28 cellular contexts compared by ENCODE assay signal in genomic region chr17:6551356-6551755, GRCh38. TPM values are rescaled to one million over a fixed set of nuclear protein-coding genes. Genes with fewer than 3 reads are reported as not detected.
A peak's percentile ranks its signal among the peaks of the same experiment; 100 is the strongest.
DNase-seq lines count a peak whose midpoint lies in the region; ATAC-seq and TF ChIP-seq lines count a peak whose summit lies in the region.
"Had no signal": no experiment of that assay in that cellular context is flagged by ENCODE, and none has a peak within 500 bp of the region (broad histone marks: within the 10 kb centered on the region; RNA-seq: fewer than 3 reads in every experiment).

No MANE protein-coding gene starts in this region.

- H3K4me3 ChIP-seq in colonic mucosa: no peak overlapping the region
- H3K4me3 ChIP-seq in left lung: no peak overlapping the region
- no peak overlapping the region for H3K4me3 ChIP-seq in thyroid gland (replicated peaks in 1 of 3)
- H3K4me3 ChIP-seq: body of pancreas, dorsolateral prefrontal cortex, right atrium auricular region, tibial nerve had no signal

- H3K4me1 ChIP-seq in colonic mucosa (peaks cover 9% of the 10 kb centered on the region), left lung (peaks cover 4 to 28% of the 10 kb centered on the region in 2 donors), thyroid gland (peaks cover 24 to 44% of the 10 kb centered on the region in 2 donors)
- H3K4me1 ChIP-seq: parathyroid adenoma had no signal

- H3K27me3 ChIP-seq in colonic mucosa (peaks cover 4% of the 10 kb centered on the region), left lung (peaks cover 15 to 31% of the 10 kb centered on the region in 2 donors), thyroid gland (no peaks in the 10 kb centered on the region)
- H3K27me3 ChIP-seq: body of pancreas had no signal

- H3K27ac ChIP-seq in colonic mucosa (peak overlapping the region; percentile 74), left lung (peak overlapping the region; percentile 71 to 72), thyroid gland (peak overlapping the region; percentile 77 to 95 (median 81))
- H3K27ac ChIP-seq: parathyroid adenoma, right atrium auricular region, tibial nerve had no signal

- H3K4me1 Mint-ChIP-seq in stimulated activated naive B cell treated with anti-CD40 and anti-IgM and Interleukin-4, amounts not matched to agents 10 μg/mL and 1 μg/mL and 100 μg/mL, for 72 hours: peaks cover 19 to 27% of the 10 kb centered on the region in 2 donors

- peaks cover 38 to 41% of the 10 kb centered on the region in 2 donors for H3K27me3 Mint-ChIP-seq in stimulated activated naive B cell treated with anti-CD40 and anti-IgM and Interleukin-4, amounts not matched to agents 10 μg/mL and 1 μg/mL and 100 μg/mL, for 72 hours

- no peak overlapping the region for H3K27ac Mint-ChIP-seq in stimulated activated naive B cell treated with anti-CD40 and anti-IgM and Interleukin-4, amounts not matched to agents 10 μg/mL and 1 μg/mL and 100 μg/mL, for 72 hours
- no peak overlapping the region for H3K27ac Mint-ChIP-seq in activated naive CD4-positive, alpha-beta T cell treated with anti-CD3 and anti-CD28 coated beads, Interleukin-2, amount 50 U/mL, for 72 hours
- H3K27ac Mint-ChIP-seq: activated CD4-positive, alpha-beta memory T cell treated with anti-CD3 and anti-CD28 coated beads, Interleukin-2, amount 10 ng/mL, durations not matched to agents 7 days and 5 days; activated naive CD4-positive, alpha-beta T cell treated with anti-CD3 and anti-CD28 coated beads for 36 hours; CD4-positive, alpha-beta memory T cell; HFFc6; stimulated activated naive CD8-positive, alpha-beta T cell treated with anti-CD3 and anti-CD28 coated beads, Interleukin-15, amount 100 ng/mL, for 72 hours had no signal

- TF ChIP-seq CTCF in colonic mucosa (IDR thresholded peaks at IDR 0.05) (no peak), left lung (IDR thresholded peaks at IDR 0.05) (no peak), thyroid gland (IDR thresholded peaks at IDR 0.05) (no peak)

- 48% methylated on average over 5 of the region's 5 CpGs for WGBS in thyroid gland, 2 donors

- DNase-seq in LoVo (ENCODE audit: low spot score): peak; percentile 12
- DNase-seq in colonic mucosa: no peak
- no peak for DNase-seq in left lung
- DNase-seq in thyroid gland: peak; percentile 54 to 60
- DNase-seq in stimulated activated naive B cell treated with anti-CD40 and anti-IgM and Interleukin-4, amounts not matched to agents 10 μg/mL and 1 μg/mL and 100 μg/mL, for 72 hours: no peak
- DNase-seq in inferior parietal cortex (ENCODE audit: extremely low spot score): no peak
- no peak for DNase-seq in activated naive CD4-positive, alpha-beta T cell treated with anti-CD3 and anti-CD28 coated beads, Interleukin-2, amount 50 U/mL, for 72 hours (ENCODE audit: low spot score in 2 of 2)
- DNase-seq: activated CD4-positive, alpha-beta memory T cell treated with anti-CD3 and anti-CD28 coated beads, Interleukin-2, amount 10 ng/mL, durations not matched to agents 7 days and 5 days; activated CD4-positive, alpha-beta T cell treated with anti-CD3 and anti-CD28 coated beads for 1 hour; activated CD8-positive, alpha-beta memory T cell treated with anti-CD3 and anti-CD28 coated beads, Interleukin-2, amount 50 U/mL, for 4 hours; activated naive CD4-positive, alpha-beta T cell treated with anti-CD3 and anti-CD28 coated beads for 36 hours; CD4-positive, alpha-beta memory T cell; cerebellar nuclear complex; dorsolateral prefrontal cortex; GOT3; HFFc6; NCI-H1092; NCI-H1694 treated with DMSO at 0.1 percent for 48 hours; NCI-H2171; stimulated activated CD4-positive, alpha-beta T cell treated with anti-CD3 and anti-CD28 coated beads, Interleukin-2, amount 100 ng/mL, for 24 hours; stimulated activated CD8-positive, alpha-beta memory T cell treated with anti-CD3 and anti-CD28 coated beads, Interleukin-4, amount 100 ng/mL, for 48 hours; stimulated activated naive CD8-positive, alpha-beta T cell treated with anti-CD3 and anti-CD28 coated beads, Interleukin-15, amount 100 ng/mL, for 72 hours had no signal

- H3K36me3 ChIP-seq in colonic mucosa (no peaks in the 10 kb centered on the region), left lung (no peaks in the 10 kb centered on the region), thyroid gland (no peaks in the 10 kb centered on the region)
- H3K36me3 ChIP-seq: right atrium auricular region, tibial nerve had no signal

- H3K9me3 ChIP-seq in colonic mucosa (no peaks in the 10 kb centered on the region), left lung (no peaks in the 10 kb centered on the region), thyroid gland (no peaks in the 10 kb centered on the region)
- H3K9me3 ChIP-seq: body of pancreas, right atrium auricular region, tibial nerve had no signal

- no peaks in the 10 kb centered on the region for H3K36me3 Mint-ChIP-seq in stimulated activated naive B cell treated with anti-CD40 and anti-IgM and Interleukin-4, amounts not matched to agents 10 μg/mL and 1 μg/mL and 100 μg/mL, for 72 hours
- no peaks in the 10 kb centered on the region for H3K36me3 Mint-ChIP-seq in activated naive CD4-positive, alpha-beta T cell treated with anti-CD3 and anti-CD28 coated beads, Interleukin-2, amount 50 U/mL, for 72 hours
- H3K36me3 Mint-ChIP-seq: CD4-positive, alpha-beta memory T cell had no signal

- H3K9me3 Mint-ChIP-seq in stimulated activated naive B cell treated with anti-CD40 and anti-IgM and Interleukin-4, amounts not matched to agents 10 μg/mL and 1 μg/mL and 100 μg/mL, for 72 hours: no peaks in the 10 kb centered on the region
- H3K9me3 Mint-ChIP-seq in activated naive CD4-positive, alpha-beta T cell treated with anti-CD3 and anti-CD28 coated beads, Interleukin-2, amount 50 U/mL, for 72 hours: no peaks in the 10 kb centered on the region
- H3K9me3 Mint-ChIP-seq: activated CD4-positive, alpha-beta memory T cell treated with anti-CD3 and anti-CD28 coated beads, Interleukin-2, amount 10 ng/mL, durations not matched to agents 7 days and 5 days; activated naive CD4-positive, alpha-beta T cell treated with anti-CD3 and anti-CD28 coated beads for 36 hours; HFFc6; stimulated activated naive CD8-positive, alpha-beta T cell treated with anti-CD3 and anti-CD28 coated beads, Interleukin-15, amount 100 ng/mL, for 72 hours had no signal

- ATAC-seq in left lung: no peak
- no peak for ATAC-seq in stimulated activated naive B cell treated with anti-CD40 and anti-IgM and Interleukin-4, amounts not matched to agents 10 μg/mL and 1 μg/mL and 100 μg/mL, for 72 hours (replicated peaks)
- ATAC-seq in HG02885 (IDR thresholded peaks at IDR 0.05; ENCODE audit: poor library complexity, unreplicated experiment): no peak
- no peak for ATAC-seq in activated naive CD4-positive, alpha-beta T cell treated with anti-CD3 and anti-CD28 coated beads, Interleukin-2, amount 50 U/mL, for 72 hours
- ATAC-seq: left lobe of liver; stimulated activated naive CD8-positive, alpha-beta T cell treated with anti-CD3 and anti-CD28 coated beads, Interleukin-15, amount 100 ng/mL, for 72 hours had no signal

- intact Hi-C loops in colonic mucosa (cut with DNase I): no loop called here
- intact Hi-C loops in left lung (cut with DNase I): no loop called here
- intact Hi-C loops in thyroid gland (cut with DNase I): no loop called here

- no peak overlapping the region for H3K9ac ChIP-seq in colonic mucosa (ENCODE audit: low read depth in 2 of 2, low read length in 2 of 2)
- H3K9ac ChIP-seq: parathyroid adenoma had no signal

- H3K4me3 Mint-ChIP-seq in stimulated activated naive B cell treated with anti-CD40 and anti-IgM and Interleukin-4, amounts not matched to agents 10 μg/mL and 1 μg/mL and 100 μg/mL, for 72 hours: no peak overlapping the region
- H3K4me3 Mint-ChIP-seq: activated CD4-positive, alpha-beta memory T cell treated with anti-CD3 and anti-CD28 coated beads, Interleukin-2, amount 10 ng/mL, durations not matched to agents 7 days and 5 days; activated naive CD4-positive, alpha-beta T cell treated with anti-CD3 and anti-CD28 coated beads for 36 hours; CD4-positive, alpha-beta memory T cell; HFFc6; stimulated activated naive CD8-positive, alpha-beta T cell treated with anti-CD3 and anti-CD28 coated beads, Interleukin-15, amount 100 ng/mL, for 72 hours had no signal

- no peak for TF ChIP-seq POLR2A in thyroid gland (IDR thresholded peaks at IDR 0.05)

RNA-seq across cellular contexts. Expression of gene PITPNM3, which starts 5.0 kb away (rescaled TPM):
- total RNA-seq in colonic mucosa (10 to 100 TPM; 11.3 to 18.2 TPM), left lung (10 to 100 TPM; 12.3 to 13.8 TPM), thyroid gland (10 to 100 TPM in 1 of 4 donors, 1 to 10 TPM in 3; 4.0 to 10.9 (median 5.6) TPM)
- total RNA-seq in activated naive CD4-positive, alpha-beta T cell treated with anti-CD3 and anti-CD28 coated beads, Interleukin-2, amount 50 U/mL, for 72 hours: 1 to 10 TPM in 1 of 2 donors, under 1 TPM in 1; 0.87 to 1.2 TPM

Comparison
In these comparisons a context has a peak if more than half of its experiments do, and no peak if none do; other contexts are left out.
1. DNase-seq: peak in LoVo (single experiment) and thyroid gland (2 of 2); none in colonic mucosa (single experiment), left lung (0 of 2), stimulated activated naive B cell treated with anti-CD40 and anti-IgM and Interleukin-4, amounts not matched to agents 10 μg/mL and 1 μg/mL and 100 μg/mL, for 72 hours (single experiment), inferior parietal cortex (single experiment) and activated naive CD4-positive, alpha-beta T cell treated with anti-CD3 and anti-CD28 coated beads, Interleukin-2, amount 50 U/mL, for 72 hours (0 of 2).
2. Peak in every context shown above with its lines, with median percentiles within 50 percentile points of each other: H3K27ac ChIP-seq.